In the genomic region with DNA sequence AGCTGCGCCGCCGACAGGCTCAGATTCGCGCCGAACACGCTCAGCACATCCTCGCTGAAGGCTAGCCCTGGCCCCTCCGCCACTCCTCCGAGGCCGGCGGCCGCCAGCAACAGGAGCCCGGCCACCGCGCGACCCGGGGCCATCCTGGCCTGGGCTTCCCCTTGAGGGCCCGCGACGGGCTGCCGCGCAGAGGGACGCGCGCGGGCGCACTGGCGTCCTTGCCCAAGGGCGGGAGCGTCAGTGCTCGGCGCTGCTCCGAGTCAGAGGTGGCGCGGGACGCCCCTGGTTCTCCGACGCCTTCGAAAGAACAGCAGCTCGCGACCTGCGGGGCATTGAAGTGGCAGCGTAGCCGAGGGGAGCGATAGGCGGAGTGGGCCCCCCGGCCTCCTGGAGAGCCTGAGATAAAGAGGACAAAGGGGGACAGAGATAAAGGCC, we compare ENCODE assay signal across 8 cellular contexts. TPM values are rescaled to one million over a fixed set of nuclear protein-coding genes. Genes with fewer than 3 reads are reported as not detected.
A peak's percentile ranks its signal among the peaks of the same experiment; 100 is the strongest.
DNase-seq lines count a peak whose midpoint lies in the region; ATAC-seq and TF ChIP-seq lines count a peak whose summit lies in the region.

No MANE protein-coding gene starts in this region.

- peaks cover 6% of the 10 kb centered on the region for H3K36me3 Mint-ChIP-seq in activated T-cell treated with anti-CD3 and anti-CD28 coated beads, Interleukin-2, amount 50 U/mL, for 4 hours (ENCODE audit: insufficient read depth)
- peaks cover 4% of the 10 kb centered on the region for H3K36me3 Mint-ChIP-seq in nephron progenitor cell (ENCODE audit: low read depth)

- no peak overlapping the region for H3K27ac ChIP-seq in fibroblast of lung (ENCODE audit: insufficient read depth, low read length)
- H3K27ac ChIP-seq in stomach, result peak overlapping the region; percentile 57 to 89 (median 74)

- in situ Hi-C loops in ACHN (cut with HindIII; ENCODE audit: low pct_ligation_motif_present, low pct_unique_long_range_greater_than_20kb, low sequenced_read_pairs), result no loop called here

- H3K4me2 ChIP-seq in fibroblast of lung (ENCODE audit: extremely low read depth, insufficient read depth, low read length), result peak overlapping the region; percentile 98

- H3K4me3 Mint-ChIP-seq in activated T-cell treated with anti-CD3 and anti-CD28 coated beads, Interleukin-2, amount 50 U/mL, for 4 hours, result peak overlapping the region; percentile 86
- peak overlapping the region; percentile 91 for H3K4me3 Mint-ChIP-seq in nephron progenitor cell

- H3K27me3 Mint-ChIP-seq in activated T-cell treated with anti-CD3 and anti-CD28 coated beads, Interleukin-2, amount 50 U/mL, for 4 hours (ENCODE audit: low read depth), result no peaks in the 10 kb centered on the region
- H3K27me3 Mint-ChIP-seq in nephron progenitor cell (ENCODE audit: low read depth, poor library complexity), result peaks cover 4% of the 10 kb centered on the region

- H3K27me3 ChIP-seq in fibroblast of lung (ENCODE audit: control insufficient read depth, insufficient read depth, low read length), result no peaks in the 10 kb centered on the region
- no peaks in the 10 kb centered on the region for H3K27me3 ChIP-seq in stomach

- H3K4me1 Mint-ChIP-seq in activated T-cell treated with anti-CD3 and anti-CD28 coated beads, Interleukin-2, amount 50 U/mL, for 4 hours (ENCODE audit: low read depth), result peaks cover 55% of the 10 kb centered on the region
- peaks cover 52% of the 10 kb centered on the region for H3K4me1 Mint-ChIP-seq in nephron progenitor cell

- H3K9me3 Mint-ChIP-seq in activated T-cell treated with anti-CD3 and anti-CD28 coated beads, Interleukin-2, amount 50 U/mL, for 4 hours, result no peaks in the 10 kb centered on the region
- H3K9me3 Mint-ChIP-seq in nephron progenitor cell, result no peaks in the 10 kb centered on the region

- no peaks in the 10 kb centered on the region for H4K20me1 ChIP-seq in fibroblast of lung (ENCODE audit: control insufficient read depth, extremely low read depth, insufficient read depth, low read length)

- peak overlapping the region; percentile 95 for H3K27ac Mint-ChIP-seq in nephron progenitor cell

- peak; percentile 34 for ATAC-seq in GM18519 (IDR thresholded peaks at IDR 0.05; ENCODE audit: low FRiP score, unreplicated experiment)
- peak; percentile 43 for ATAC-seq in HG03025 (IDR thresholded peaks at IDR 0.05; ENCODE audit: low FRiP score, unreplicated experiment)
- peak; percentile 74 to 79 for ATAC-seq in activated T-cell treated with anti-CD3 and anti-CD28 coated beads, Interleukin-2, amount 50 U/mL, for 4 hours

- TF ChIP-seq POLR2A in stomach (IDR thresholded peaks at IDR 0.05), result no peak

- no peaks in the 10 kb centered on the region for H3K79me2 ChIP-seq in fibroblast of lung (ENCODE audit: control insufficient read depth, insufficient read depth, low read length)

- H3K4me1 ChIP-seq in fibroblast of lung (ENCODE audit: control insufficient read depth, extremely low read depth, insufficient read depth, low read length), result no peaks in the 10 kb centered on the region
- H3K4me1 ChIP-seq in stomach, result peaks cover 3 to 28% (median 20%) of the 10 kb centered on the region in 4 donors

- peak overlapping the region; percentile 98 for H2AFZ ChIP-seq in fibroblast of lung (ENCODE audit: low read length)

- H3K36me3 ChIP-seq in fibroblast of lung (ENCODE audit: control insufficient read depth, insufficient read depth, low read length), result no peaks in the 10 kb centered on the region
- H3K36me3 ChIP-seq in stomach, result no peaks in the 10 kb centered on the region

- peak overlapping the region; percentile 75 to 90 (median 78) for H3K4me3 ChIP-seq in fibroblast of lung (replicated peaks in 1 of 4; ENCODE audit: control extremely low read depth in 1 of 4, insufficient read depth in 1 of 4, low read depth in 3 of 4, low read length in 4 of 4)
- peak overlapping the region; percentile 59 to 88 (median 74) for H3K4me3 ChIP-seq in stomach

- H3K9ac ChIP-seq in fibroblast of lung (ENCODE audit: insufficient read depth, low read length), result no peak overlapping the region

- intact Hi-C loops in stomach (cut with DNase I; ENCODE audit: low total_unique reads), result no loop called here

- peak; percentile 56 for DNase-seq in ACHN
- DNase-seq in NOMO-1 (lab: John Stamatoyannopoulos, UW; ENCODE audit: unreplicated experiment in 2 of 2), result peak; percentile 50 to 62
- no peak for DNase-seq in activated T-cell treated with anti-CD3 and anti-CD28 coated beads, Interleukin-2, amount 50 U/mL, for 4 hours
- DNase-seq in fibroblast of lung (ENCODE audit: low read depth in 2 of 2), result peak; percentile 18 to 69
- DNase-seq in nephron progenitor cell, result peak; percentile 77
- DNase-seq in stomach, result peak; percentile 58

- TF ChIP-seq EP300 in stomach (IDR thresholded peaks at IDR 0.05), result no peak

- TF ChIP-seq CTCF in fibroblast of lung (conservative IDR thresholded peaks at IDR 0.05 in 1 of 2, IDR thresholded peaks at IDR 0.05 in 1 of 2; ENCODE audit: low read depth in 1 of 2, low read length in 2 of 2) (no peak), nephron progenitor cell (IDR thresholded peaks at IDR 0.05) (no peak), stomach (IDR thresholded peaks at IDR 0.05) (no peak)

- H3K9me3 ChIP-seq in fibroblast of lung (ENCODE audit: control insufficient read depth, insufficient read depth, low read depth, low read length) (no peaks in the 10 kb centered on the region), stomach (no peaks in the 10 kb centered on the region)

- WGBS in stomach, 5 donors, result 0 to 1% (median 0%) methylated on average over 33 to 48 of the region's 48 CpGs

RNA-seq across cellular contexts. Expression of gene SLC39A8, which starts 0.7 kb away (rescaled TPM):
- 10 to 100 TPM; 49.4 to 55.2 (median 55.0) TPM for total RNA-seq in activated T-cell treated with anti-CD3 and anti-CD28 coated beads, Interleukin-2, amount 50 U/mL, for 4 hours
- total RNA-seq in fibroblast of lung (4.5 and 8.5 TPM in 2 replicates), stomach (10 to 100 TPM in 3 of 5 donors, 1 to 10 TPM in 2; 9.0 to 24.6 (median 14.6) TPM)
- polyA plus RNA-seq in fibroblast of lung (0.72 and 1.2 TPM in 2 replicates), stomach (1 to 10 TPM; 1.8 to 2.1 (median 1.9) TPM)
- polyA plus RNA-seq in fibroblast of lung (2012), result 0.55 and 1.0 TPM in 2 replicates
- 0.96 TPM in 1 of 2 replicates, not detected in the other for polyA minus RNA-seq in fibroblast of lung (ENCODE audit: low replicate concordance)
